ENCODE assay signal across 8 cellular contexts in genomic region chr14:60722163-60722835, GRCh38. TPM values are rescaled to one million over a fixed set of nuclear protein-coding genes. Genes with fewer than 3 reads are reported as not detected.
DNase-seq lines count a peak whose midpoint lies in the region; ATAC-seq and TF ChIP-seq lines count a peak whose summit lies in the region.

No MANE protein-coding gene starts in this region.

- no peak overlapping the region for H3K27ac ChIP-seq in naive thymus-derived CD4-positive, alpha-beta T cell (ENCODE audit: low read depth, low read length)
- H3K27ac ChIP-seq in uterus = peak overlapping the region in 1 of 2 donors; percentile 80

- H3K27me3 ChIP-seq in BE2C (peaks cover 26% of the 10 kb centered on the region), uterus (no peaks in the 10 kb centered on the region)
- peaks cover 8 to 27% of the 10 kb centered on the region in 2 donors for H3K27me3 ChIP-seq in naive thymus-derived CD4-positive, alpha-beta T cell (ENCODE audit: control insufficient read depth in 2 of 2, insufficient read depth in 2 of 2, low read length in 2 of 2)

- CTCF ChIA-PET in naive thymus-derived CD4-positive, alpha-beta T cell (lab: Charles Lee) = no interaction called here

- H3K4me3 ChIP-seq in BE2C (ENCODE audit: low read depth, low read length) (peak overlapping the region; percentile 87), epithelial cell of esophagus (ENCODE audit: low read length) (peak overlapping the region; percentile 80), uterus (peak overlapping the region; percentile 60 to 64)
- peak overlapping the region; percentile 53 for H3K4me3 ChIP-seq in naive thymus-derived CD4-positive, alpha-beta T cell (ENCODE audit: low read length)

- no peak for TF ChIP-seq POLR2A in uterus (IDR thresholded peaks at IDR 0.05)

- POLR2A ChIA-PET in naive thymus-derived CD4-positive, alpha-beta T cell (lab: Charles Lee) = no interaction called here

- peaks cover 67% of the 10 kb centered on the region for H3K27me3 Mint-ChIP-seq in activated CD4-positive, alpha-beta T cell treated with anti-CD3 and anti-CD28 coated beads, Interleukin-2, amount 10 ng/mL, durations not matched to agents 24 days and 14 days
- H3K27me3 Mint-ChIP-seq in naive thymus-derived CD4-positive, alpha-beta T cell = peaks cover 66 to 76% (median 75%) of the 10 kb centered on the region in 5 donors

- DNase-seq in BE2C (peak; percentile 43), NCI-H128 (lab: John Stamatoyannopoulos, UW; ENCODE audit: unreplicated experiment) (peak; percentile 75), epithelial cell of esophagus (ENCODE audit: low read depth) (peak; percentile 72), uterus (peak; percentile 19 to 22), occipital lobe (lab: John Stamatoyannopoulos, UW) (no peak)
- peak; percentile 74 for DNase-seq in activated CD4-positive, alpha-beta T cell treated with anti-CD3 and anti-CD28 coated beads, Interleukin-2, amount 10 ng/mL, durations not matched to agents 24 days and 14 days
- DNase-seq in naive thymus-derived CD4-positive, alpha-beta T cell = peak in 5 of 9 donors; percentile 11 to 31 (median 12)

- TF ChIP-seq CTCF in BE2C (IDR thresholded peaks at IDR 0.05; ENCODE audit: low read depth, low read length) (no peak), epithelial cell of esophagus (IDR thresholded peaks at IDR 0.05; ENCODE audit: insufficient read depth, low read depth, low read length, missing control alignments) (no peak), uterus (IDR thresholded peaks at IDR 0.05) (no peak)

- no peaks in the 10 kb centered on the region for H3K36me3 ChIP-seq in BE2C
- H3K36me3 ChIP-seq in naive thymus-derived CD4-positive, alpha-beta T cell (ENCODE audit: control insufficient read depth in 2 of 3, insufficient read depth in 3 of 3, low read length in 3 of 3) = no peaks in the 10 kb centered on the region
- H3K36me3 ChIP-seq in uterus = no peaks in the 10 kb centered on the region

- H3K4me1 ChIP-seq in BE2C (no peaks in the 10 kb centered on the region), uterus (no peaks in the 10 kb centered on the region)
- peaks cover 5 to 6% of the 10 kb centered on the region in 2 donors for H3K4me1 ChIP-seq in naive thymus-derived CD4-positive, alpha-beta T cell (ENCODE audit: control insufficient read depth in 2 of 2, insufficient read depth in 2 of 2, low read length in 2 of 2)

- intact Hi-C loops in activated CD4-positive, alpha-beta T cell treated with anti-CD3 and anti-CD28 coated beads, Interleukin-2, amount 10 ng/mL, durations not matched to agents 24 days and 14 days (cut with micrococcal nuclease) = loop anchor here (2.0 to 10.0 kb wide), 5 partner anchors 31 to 473 kb away; partner anchors contain the start of genes SLC38A6 and TRMT5
- intact Hi-C loops in naive thymus-derived CD4-positive, alpha-beta T cell (cut with micrococcal nuclease) = loop anchor here (5.0 to 10.0 kb wide), 5 partner anchors 35 to 533 kb away; no protein-coding TSS in a partner anchor
- intact Hi-C loops in uterus (cut with DNase I; ENCODE audit: low total_unique reads) = no loop called here

- H3K9me3 ChIP-seq in BE2C = no peaks in the 10 kb centered on the region
- H3K9me3 ChIP-seq in naive thymus-derived CD4-positive, alpha-beta T cell (ENCODE audit: control insufficient read depth in 2 of 3, low read length in 3 of 3) = no peaks in the 10 kb centered on the region
- H3K9me3 ChIP-seq in uterus = no peaks in the 10 kb centered on the region

- ATAC-seq in GM21423 (IDR thresholded peaks at IDR 0.05; ENCODE audit: unreplicated experiment) = peak; percentile 32
- no peak for ATAC-seq in naive thymus-derived CD4-positive, alpha-beta T cell

- peaks cover 3% of the 10 kb centered on the region for H3K9me3 Mint-ChIP-seq in activated CD4-positive, alpha-beta T cell treated with anti-CD3 and anti-CD28 coated beads, Interleukin-2, amount 10 ng/mL, durations not matched to agents 24 days and 14 days
- peaks cover 0 to 4% (median 0%) of the 10 kb centered on the region in 11 donors for H3K9me3 Mint-ChIP-seq in naive thymus-derived CD4-positive, alpha-beta T cell

- peaks cover 24% of the 10 kb centered on the region for H3K4me1 Mint-ChIP-seq in activated CD4-positive, alpha-beta T cell treated with anti-CD3 and anti-CD28 coated beads, Interleukin-2, amount 10 ng/mL, durations not matched to agents 24 days and 14 days
- peaks cover 0 to 28% (median 16%) of the 10 kb centered on the region in 7 donors for H3K4me1 Mint-ChIP-seq in naive thymus-derived CD4-positive, alpha-beta T cell

- H3K36me3 Mint-ChIP-seq in activated CD4-positive, alpha-beta T cell treated with anti-CD3 and anti-CD28 coated beads, Interleukin-2, amount 10 ng/mL, durations not matched to agents 24 days and 14 days (ENCODE audit: low read depth) = peaks cover 3% of the 10 kb centered on the region
- peaks cover 0 to 9% (median 2%) of the 10 kb centered on the region in 5 donors for H3K36me3 Mint-ChIP-seq in naive thymus-derived CD4-positive, alpha-beta T cell

- H3K27ac Mint-ChIP-seq in activated CD4-positive, alpha-beta T cell treated with anti-CD3 and anti-CD28 coated beads, Interleukin-2, amount 10 ng/mL, durations not matched to agents 24 days and 14 days = no peak overlapping the region
- H3K27ac Mint-ChIP-seq in naive thymus-derived CD4-positive, alpha-beta T cell = no peak overlapping the region

- peak overlapping the region; percentile 85 for H3K4me3 Mint-ChIP-seq in activated CD4-positive, alpha-beta T cell treated with anti-CD3 and anti-CD28 coated beads, Interleukin-2, amount 10 ng/mL, durations not matched to agents 24 days and 14 days
- H3K4me3 Mint-ChIP-seq in naive thymus-derived CD4-positive, alpha-beta T cell = peak overlapping the region; percentile 83 to 96 (median 88)

RNA-seq across cellular contexts. Expression of gene SIX4, which starts 1.9 kb away (rescaled TPM):
- 0.14 TPM for polyA plus RNA-seq in BE2C (2012; ENCODE audit: insufficient read depth, insufficient read length, low read depth)
- total RNA-seq in activated CD4-positive, alpha-beta T cell treated with anti-CD3 and anti-CD28 coated beads, Interleukin-2, amount 10 ng/mL, durations not matched to agents 24 days and 14 days = 0.23 and 0.52 TPM in 2 replicates
- total RNA-seq in naive thymus-derived CD4-positive, alpha-beta T cell = under 1 TPM in 1 of 5 experiments, not detected in 4; 0.46 TPM
- polyA plus RNA-seq in naive thymus-derived CD4-positive, alpha-beta T cell = not detected
- 1 to 10 TPM in 3 of 4 donors, under 1 TPM in 1; 0.26 to 9.7 (median 3.5) TPM for total RNA-seq in uterus
- 0.78 TPM for total RNA-seq in occipital lobe

RNA-seq across cellular contexts. Expression of gene MNAT1, which starts 12.3 kb away (rescaled TPM):
- 46.3 TPM for polyA plus RNA-seq in BE2C (2012; ENCODE audit: insufficient read depth, insufficient read length, low read depth)
- total RNA-seq in activated CD4-positive, alpha-beta T cell treated with anti-CD3 and anti-CD28 coated beads, Interleukin-2, amount 10 ng/mL, durations not matched to agents 24 days and 14 days = 42.6 and 45.0 TPM in 2 replicates
- total RNA-seq in naive thymus-derived CD4-positive, alpha-beta T cell = 10 to 100 TPM; 16.0 to 39.1 (median 20.0) TPM
- 10 to 100 TPM; 11.8 to 18.3 TPM for polyA plus RNA-seq in naive thymus-derived CD4-positive, alpha-beta T cell
- 10 to 100 TPM in 3 of 4 donors, 1 to 10 TPM in 1; 4.4 to 69.7 (median 46.9) TPM for total RNA-seq in uterus
- total RNA-seq in occipital lobe = 91.9 TPM
